In genomic region chrX:56309881-56310280, GRCh38 we compare ENCODE assay signal across 35 cellular contexts.
"Had no signal": no experiment of that assay in that cellular context is flagged by ENCODE, and none has a peak within 500 bp of the region (broad histone marks: within the 10 kb centered on the region; RNA-seq: fewer than 3 reads in every experiment).

No MANE protein-coding gene starts in this region.

- DNase-seq: activated B cell treated with CpG ODN at 0.5 μM for 24 hours; activated CD4-positive, alpha-beta T cell treated with anti-CD3 and anti-CD28 coated beads for 48 hours; activated CD4-positive, alpha-beta T cell treated with anti-CD3 and anti-CD28 coated beads, Interleukin-2, amount 50 U/mL, for 1 hour; activated CD4-positive, alpha-beta T cell treated with anti-CD3 and anti-CD28 coated beads, Interleukin-2, amount 50 U/mL, for 48 hours; activated CD8-positive, alpha-beta memory T cell treated with anti-CD3 and anti-CD28 coated beads for 24 hours; activated CD8-positive, alpha-beta T cell treated with anti-CD3 and anti-CD28 coated beads for 36 hours; activated effector memory CD4-positive, alpha-beta T cell treated with anti-CD3 and anti-CD28 coated beads, Interleukin-2, amount 50 U/mL, for 16 hours; activated naive CD4-positive, alpha-beta T cell treated with anti-CD3 and anti-CD28 coated beads for 36 hours; activated naive CD8-positive, alpha-beta T cell treated with anti-CD3 and anti-CD28 coated beads for 36 hours; activated naive CD8-positive, alpha-beta T cell treated with anti-CD3 and anti-CD28 coated beads, Interleukin-2, amount 50 U/mL, for 24 hours; activated T-cell treated with anti-CD3 and anti-CD28 coated beads, Interleukin-2, amount 50 U/mL, for 48 hours; adrenal gland; amygdala; aorta; body of pancreas; central memory CD4-positive, alpha-beta T cell; cerebellar nuclear complex; colonic mucosa; effector CD8-positive, alpha-beta T cell; erythroblast; head of caudate nucleus; T-cell; T1000; WERI-Rb-1 had no signal

- H3K4me1 ChIP-seq: adrenal gland, body of pancreas, colonic mucosa, esophagus muscularis mucosa had no signal

- H3K4me3 ChIP-seq: adrenal gland, body of pancreas, cardiac muscle cell, colonic mucosa, esophagus muscularis mucosa had no signal

- FAIRE-seq: endometrium, endothelial cell of umbilical vein, frontal cortex had no signal

- ATAC-seq: activated CD4-positive, CD25-positive, alpha-beta regulatory T cell treated with anti-CD3 and anti-CD28 coated beads, Interleukin-2, amount 50 U/mL, for 24 hours; activated CD8-positive, alpha-beta T cell treated with anti-CD3 and anti-CD28 coated beads for 36 hours; activated naive CD8-positive, alpha-beta T cell treated with anti-CD3 and anti-CD28 coated beads, Interleukin-2, amount 50 U/mL, for 24 hours; body of pancreas; T-cell had no signal

- H3K4me3 Mint-ChIP-seq: activated B cell treated with CpG ODN at 0.5 μM for 24 hours; activated CD8-positive, alpha-beta T cell treated with anti-CD3 and anti-CD28 coated beads for 36 hours; activated naive CD4-positive, alpha-beta T cell treated with anti-CD3 and anti-CD28 coated beads for 36 hours; activated naive CD4-positive, alpha-beta T cell treated with anti-CD3 and anti-CD28 coated beads, Interleukin-2, amount 50 U/mL, for 24 hours; activated naive CD8-positive, alpha-beta T cell treated with anti-CD3 and anti-CD28 coated beads for 36 hours; activated naive CD8-positive, alpha-beta T cell treated with anti-CD3 and anti-CD28 coated beads, Interleukin-2, amount 50 U/mL, for 24 hours; activated T-helper 1 cell treated with anti-CD3 and anti-CD28 coated beads, Interleukin-12 subunit alpha, Interleukin-12 subunit beta, Interleukin-2, Interleukin-4 antibody, amounts not matched to agents 30 ng/mL and 10 ng/mL and 1 ng/mL, durations not matched to agents 14 hours and 24 hours and 36 hours; T-cell; T-helper 1 cell treated with Interleukin-12 subunit alpha and Interleukin-12 subunit beta and Interleukin-4 antibody, amounts not matched to agents 30 μg/mL and 1 μg/mL, for 36 hours; T-helper 2 cell treated with Interferon-gamma antibody and Interleukin-4, amounts not matched to agents 5 μg/mL and 100 μg/mL, for 36 hours had no signal

- H3K27ac ChIP-seq: adrenal gland, body of pancreas, cardiac muscle cell, colonic mucosa, esophagus muscularis mucosa, WERI-Rb-1 had no signal

- H3K27me3 Mint-ChIP-seq: activated B cell treated with CpG ODN at 0.5 μM for 24 hours; activated CD8-positive, alpha-beta T cell treated with anti-CD3 and anti-CD28 coated beads for 36 hours; activated naive CD4-positive, alpha-beta T cell treated with anti-CD3 and anti-CD28 coated beads, Interleukin-2, amount 50 U/mL, for 24 hours; activated naive CD8-positive, alpha-beta T cell treated with anti-CD3 and anti-CD28 coated beads for 36 hours; activated naive CD8-positive, alpha-beta T cell treated with anti-CD3 and anti-CD28 coated beads, Interleukin-2, amount 50 U/mL, for 24 hours had no signal

- H3K36me3 ChIP-seq: adrenal gland, cardiac muscle cell, colonic mucosa, WERI-Rb-1 had no signal

- H3K9me3 ChIP-seq: adrenal gland, body of pancreas, colonic mucosa, esophagus muscularis mucosa had no signal

- H3K27ac Mint-ChIP-seq: activated B cell treated with CpG ODN at 0.5 μM for 24 hours; activated CD8-positive, alpha-beta T cell treated with anti-CD3 and anti-CD28 coated beads for 36 hours; activated naive CD4-positive, alpha-beta T cell treated with anti-CD3 and anti-CD28 coated beads for 36 hours; activated naive CD4-positive, alpha-beta T cell treated with anti-CD3 and anti-CD28 coated beads, Interleukin-2, amount 50 U/mL, for 24 hours; activated naive CD8-positive, alpha-beta T cell treated with anti-CD3 and anti-CD28 coated beads for 36 hours; activated naive CD8-positive, alpha-beta T cell treated with anti-CD3 and anti-CD28 coated beads, Interleukin-2, amount 50 U/mL, for 24 hours; activated T-helper 1 cell treated with anti-CD3 and anti-CD28 coated beads, Interleukin-12 subunit alpha, Interleukin-12 subunit beta, Interleukin-2, Interleukin-4 antibody, amounts not matched to agents 30 ng/mL and 10 ng/mL and 1 ng/mL, durations not matched to agents 14 hours and 24 hours and 36 hours; activated T-helper 2 cell treated with anti-CD3 and anti-CD28 coated beads, Interferon-gamma antibody, Interleukin-2, Interleukin-4, amounts not matched to agents 10 μg/mL and 5 μg/mL and 100 μg/mL, durations not matched to agents 14 hours and 24 hours and 36 hours; T-cell; T-helper 1 cell treated with Interleukin-12 subunit alpha and Interleukin-12 subunit beta and Interleukin-4 antibody, amounts not matched to agents 30 μg/mL and 1 μg/mL, for 36 hours; T-helper 2 cell treated with Interferon-gamma antibody and Interleukin-4, amounts not matched to agents 5 μg/mL and 100 μg/mL, for 36 hours had no signal

- H3K27me3 ChIP-seq: body of pancreas, cardiac muscle cell, colonic mucosa, esophagus muscularis mucosa had no signal

- H3K9me3 Mint-ChIP-seq: activated CD8-positive, alpha-beta T cell treated with anti-CD3 and anti-CD28 coated beads for 36 hours; activated naive CD8-positive, alpha-beta T cell treated with anti-CD3 and anti-CD28 coated beads, Interleukin-2, amount 50 U/mL, for 24 hours had no signal
